Comparison of ENCODE assay signal across 1 cellular context in genomic region chr17:62713096-62713870, GRCh38.
TF ChIP-seq lines count a peak whose summit lies in the region.

No MANE protein-coding gene starts in this region.

TF ChIP-seq in IMR-90, 13 proteins besides CTCF, POLR2A, EP300 and RAD21 (continued from another document):
- no peak for TF ChIP-seq USF2 (IDR thresholded peaks at IDR 0.05; ENCODE audit: low read depth, low read length)
- TF ChIP-seq SMC3 (IDR thresholded peaks at IDR 0.05; ENCODE audit: low read depth, low read length), result no peak
- no peak for TF ChIP-seq CEBPB (IDR thresholded peaks at IDR 0.05; ENCODE audit: low read depth, low read length)
- TF ChIP-seq BHLHE40 (IDR thresholded peaks at IDR 0.05; ENCODE audit: low read depth, low read length), result no peak
- no peak for TF ChIP-seq MXI1 (IDR thresholded peaks at IDR 0.05; ENCODE audit: borderline replicate concordance, low read depth, low read length)
- TF ChIP-seq RCOR1 (IDR thresholded peaks at IDR 0.05; ENCODE audit: insufficient replicate concordance, low read length), result no peak
- no peak for TF ChIP-seq ELK1 (IDR thresholded peaks at IDR 0.05; ENCODE audit: borderline replicate concordance, low read depth, low read length)
- no peak for TF ChIP-seq NFE2L2 (IDR thresholded peaks at IDR 0.05; ENCODE audit: low read depth, low read length)
